8 cellular contexts compared by ENCODE assay signal in the genomic region with DNA sequence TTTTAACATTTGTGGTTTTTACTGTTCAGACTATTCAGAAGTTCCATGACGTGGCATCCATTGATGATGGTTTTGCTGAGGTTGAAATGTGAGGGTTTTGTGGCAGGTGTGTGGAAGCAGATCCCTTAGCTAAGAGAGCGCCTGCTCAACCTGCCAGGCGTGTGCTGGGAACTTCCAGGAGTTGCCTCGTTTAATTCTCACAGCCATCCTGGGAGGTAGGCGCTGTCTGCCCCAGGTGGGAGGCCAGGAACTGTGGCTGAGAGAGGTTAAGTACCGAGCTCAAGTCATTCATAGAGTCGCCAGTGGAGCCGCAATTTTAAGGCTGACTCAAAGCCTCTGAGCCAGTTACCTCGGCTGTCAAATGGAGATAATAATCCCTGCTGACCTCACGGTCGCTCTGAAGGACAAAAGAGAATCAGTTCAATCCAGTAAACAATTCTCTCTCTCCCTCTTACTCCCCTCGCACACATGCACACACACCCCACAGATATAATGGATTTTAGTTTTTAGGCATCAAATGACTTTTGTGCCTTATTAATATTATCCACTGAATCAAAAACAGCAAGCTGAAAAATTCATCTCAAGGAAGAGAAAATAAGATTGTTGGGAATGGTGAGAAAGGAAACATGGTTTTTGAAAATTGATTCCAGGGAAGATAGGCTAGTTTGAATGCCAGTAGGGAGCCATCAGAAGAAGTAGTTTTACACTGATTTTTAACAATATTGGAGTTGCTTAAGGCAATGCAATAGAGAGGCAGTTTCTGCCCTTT.
DNase-seq lines count a peak whose midpoint lies in the region; ATAC-seq and TF ChIP-seq lines count a peak whose summit lies in the region.

No MANE protein-coding gene starts in this region.

- H3K9me3 ChIP-seq in ectodermal cell (ENCODE audit: control insufficient read depth, low read length): no peaks in the 10 kb centered on the region
- H3K9me3 ChIP-seq in thoracic aorta: no peaks in the 10 kb centered on the region

- TF ChIP-seq CTCF in osteocyte (IDR thresholded peaks at IDR 0.05) (no peak), thoracic aorta (IDR thresholded peaks at IDR 0.05) (no peak)

- H3K36me3 ChIP-seq in ectodermal cell (ENCODE audit: control insufficient read depth, insufficient read depth, low read length) (peaks cover 3% of the 10 kb centered on the region), thoracic aorta (peaks cover 24% of the 10 kb centered on the region)

- H3K27me3 Mint-ChIP-seq in osteocyte (ENCODE audit: unreplicated experiment): no peaks in the 10 kb centered on the region

- peaks cover 10% of the 10 kb centered on the region for H3K36me3 Mint-ChIP-seq in osteocyte (ENCODE audit: unreplicated experiment)

- H3K9me3 Mint-ChIP-seq in osteocyte (ENCODE audit: unreplicated experiment): no peaks in the 10 kb centered on the region

- 19 to 27% methylated on average over 12 of the region's 12 CpGs for WGBS in ectodermal cell, 2 experiments

- DNase-seq in COLO668 (lab: John Stamatoyannopoulos, UW; ENCODE audit: unreplicated experiment) (peak; percentile 65), osteocyte (ENCODE audit: extremely low spot score, unreplicated experiment) (no peak), thoracic aorta (ENCODE audit: low spot score) (no peak), MV-4-11 (lab: John Stamatoyannopoulos, UW) (no peak), UCSD-AML1 (lab: John Stamatoyannopoulos, UW; ENCODE audit: unreplicated experiment) (no peak)
- peak; percentile 57 to 88 for DNase-seq in activated CD4-positive, alpha-beta T cell treated with anti-CD3 and anti-CD28 coated beads, Interleukin-2, amount 50 U/mL, for 24 hours (ENCODE audit: low read depth in 1 of 2, low spot score in 1 of 2)

- H3K4me1 ChIP-seq in ectodermal cell (ENCODE audit: control insufficient read depth, insufficient read depth, low read length) (peaks cover 42% of the 10 kb centered on the region), thoracic aorta (ENCODE audit: control insufficient read depth in 1 of 2, low read depth in 2 of 2) (peaks cover 23 to 40% of the 10 kb centered on the region in 2 donors)

- peak overlapping the region; percentile 54 for H3K4me3 Mint-ChIP-seq in osteocyte (ENCODE audit: unreplicated experiment)

- ATAC-seq in HG03045 (IDR thresholded peaks at IDR 0.05; ENCODE audit: unreplicated experiment) (peak; percentile 33), thoracic aorta (ENCODE audit: insufficient number of reproducible peaks, low FRiP score, low read depth) (no peak)

- H3K4me3 ChIP-seq in ectodermal cell (ENCODE audit: insufficient read depth, low read depth, low read length) (no peak overlapping the region), thoracic aorta (peak overlapping the region; percentile 11)

- H3K4me1 Mint-ChIP-seq in osteocyte (ENCODE audit: unreplicated experiment): peaks cover 40% of the 10 kb centered on the region

- no peaks in the 10 kb centered on the region for H3K27me3 ChIP-seq in ectodermal cell (ENCODE audit: control insufficient read depth, insufficient read depth, low read length, poor library complexity, severe bottlenecking)
- H3K27me3 ChIP-seq in thoracic aorta (replicated peaks; ENCODE audit: insufficient read depth): no peaks in the 10 kb centered on the region

- H3K27ac Mint-ChIP-seq in osteocyte (ENCODE audit: unreplicated experiment): peak overlapping the region; percentile 89

- peak overlapping the region; percentile 89 for H3K27ac ChIP-seq in ectodermal cell (ENCODE audit: insufficient read depth, low read depth, low read length, poor library complexity, severe bottlenecking)
- H3K27ac ChIP-seq in thoracic aorta: peak overlapping the region; percentile 56 to 71

Comparison
In these comparisons a context has a peak if more than half of its experiments do, and no peak if none do; other contexts are left out.
1. DNase-seq: peak in COLO668 (single experiment) and activated CD4-positive, alpha-beta T cell treated with anti-CD3 and anti-CD28 coated beads, Interleukin-2, amount 50 U/mL, for 24 hours (2 of 2); none in osteocyte (single experiment), thoracic aorta (single experiment), MV-4-11 (single experiment) and UCSD-AML1 (single experiment).